10 cellular contexts compared by ENCODE assay signal in the genomic region with DNA sequence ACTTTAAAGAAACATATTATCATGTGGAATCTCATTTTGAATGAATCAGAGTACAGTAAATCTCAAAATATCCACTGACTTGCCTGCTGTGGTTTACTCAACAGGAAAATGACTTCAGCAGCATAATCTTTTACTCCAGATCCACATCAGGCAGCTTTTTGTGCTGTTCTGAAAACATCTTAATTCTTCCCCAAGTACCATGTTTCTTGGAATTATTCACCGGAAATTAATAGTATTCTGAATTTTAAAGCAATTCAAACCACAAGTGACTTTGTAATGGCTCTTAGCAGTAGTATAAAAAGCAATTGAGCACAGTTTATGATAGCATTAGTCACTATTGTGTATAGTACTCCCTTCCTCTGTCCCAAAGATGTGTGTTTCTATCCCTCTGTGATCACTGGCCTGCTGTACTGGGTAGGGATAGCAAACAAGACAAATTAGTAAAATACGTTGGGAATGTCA.
DNase-seq lines count a peak whose midpoint lies in the region; ATAC-seq and TF ChIP-seq lines count a peak whose summit lies in the region.
"Had no signal": no experiment of that assay in that cellular context is flagged by ENCODE, and none has a peak within 500 bp of the region (broad histone marks: within the 10 kb centered on the region; RNA-seq: fewer than 3 reads in every experiment).

No MANE protein-coding gene starts in this region.

- no peak for ATAC-seq in GM18511 (IDR thresholded peaks at IDR 0.05; ENCODE audit: unreplicated experiment)

- TF ChIP-seq CTCF in chondrocyte (IDR thresholded peaks at IDR 0.05) = no peak

- H3K27ac Mint-ChIP-seq in chondrocyte (ENCODE audit: unreplicated experiment) = peak overlapping the region; percentile 94
- H3K27ac Mint-ChIP-seq: activated naive CD8-positive, alpha-beta T cell had no signal

- no peaks in the 10 kb centered on the region for H3K27me3 Mint-ChIP-seq in chondrocyte (ENCODE audit: low read depth)

- no peak overlapping the region for H3K4me3 Mint-ChIP-seq in chondrocyte (ENCODE audit: unreplicated experiment)
- H3K4me3 Mint-ChIP-seq: activated naive CD8-positive, alpha-beta T cell had no signal

- peaks cover 2% of the 10 kb centered on the region for H3K36me3 Mint-ChIP-seq in chondrocyte (ENCODE audit: low read depth)
- H3K36me3 Mint-ChIP-seq: activated naive CD8-positive, alpha-beta T cell had no signal

- DNase-seq in AG08395 (ENCODE audit: low spot score) = peak; percentile 82
- DNase-seq in HS-5 (ENCODE audit: low read depth) = peak; percentile 98
- no peak for DNase-seq in chondrocyte (ENCODE audit: low spot score)
- peak; percentile 86 for DNase-seq in myocyte (ENCODE audit: low read depth)
- no peak for DNase-seq in stimulated activated CD8-positive, alpha-beta memory T cell treated with anti-CD3 and anti-CD28 coated beads, Interleukin-4, amount 100 ng/mL, for 48 hours
- DNase-seq in NCI-H510A (lab: John Stamatoyannopoulos, UW) = no peak
- DNase-seq in NCI-H82 treated with DMSO at 0.1 percent for 48 hours (lab: John Stamatoyannopoulos, UW; ENCODE audit: unreplicated experiment) = no peak
- DNase-seq: T-helper 9 cell had no signal

- H3K9me3 Mint-ChIP-seq in chondrocyte (ENCODE audit: low read depth) = no peaks in the 10 kb centered on the region

- peaks cover 63% of the 10 kb centered on the region for H3K4me1 Mint-ChIP-seq in chondrocyte (ENCODE audit: low read depth)

Comparison
In these comparisons a context has a peak if more than half of its experiments do, and no peak if none do; other contexts are left out.
1. DNase-seq: peak in AG08395 (single experiment), HS-5 (single experiment) and myocyte (single experiment); none in chondrocyte (single experiment), stimulated activated CD8-positive, alpha-beta memory T cell treated with anti-CD3 and anti-CD28 coated beads, Interleukin-4, amount 100 ng/mL, for 48 hours (single experiment), NCI-H510A (single experiment) and NCI-H82 treated with DMSO at 0.1 percent for 48 hours (single experiment).